Comparison of ENCODE assay signal across 2 cellular contexts in genomic region chr10:34821587-34822585, GRCh38.
A peak's percentile ranks its signal among the peaks of the same experiment; 100 is the strongest.
TF ChIP-seq lines count a peak whose summit lies in the region.

No MANE protein-coding gene starts in this region.

TF ChIP-seq in HEK293, 187 proteins besides CTCF, POLR2A, EP300 and RAD21 (continued from another document):
- TF ChIP-seq ZNF518A (tag by site-specific recombination; conservative IDR thresholded peaks at IDR 0.05; ENCODE audit: low read depth) (no peak), ZNF121 (tag by site-specific recombination; IDR thresholded peaks at IDR 0.05) (peak; percentile 73), ZNF404 (tag by site-specific recombination; IDR thresholded peaks at IDR 0.05) (no peak), ZNF654 (tag by site-specific recombination; IDR thresholded peaks at IDR 0.05; ENCODE audit: low read depth) (no peak), KLF9 (tag by site-specific recombination; IDR thresholded peaks at IDR 0.05; ENCODE audit: low read depth) (no peak), ZNF37A (tag by site-specific recombination; IDR thresholded peaks at IDR 0.05) (no peak), TCF7L2 (IDR thresholded peaks at IDR 0.05; ENCODE audit: borderline replicate concordance, low read depth, low read length) (no peak), ZNF366 (tag by site-specific recombination; conservative IDR thresholded peaks at IDR 0.05) (peak; percentile 93), ZNF266 (tag by site-specific recombination; IDR thresholded peaks at IDR 0.05; ENCODE audit: low read depth) (no peak), ZBTB20 (tag by site-specific recombination; IDR thresholded peaks at IDR 0.05) (peak; percentile 45; the same call in 1 of the 2 replicates), MYNN (tag by site-specific recombination; IDR thresholded peaks at IDR 0.05; ENCODE audit: borderline replicate concordance) (no peak), SP2 (tag by site-specific recombination; IDR thresholded peaks at IDR 0.05) (peak; percentile 13; the same call in 1 of the 2 replicates), ZNF600 (tag by site-specific recombination; IDR thresholded peaks at IDR 0.05) (peak; percentile 62), ZNF211 (tag by site-specific recombination; IDR thresholded peaks at IDR 0.05; ENCODE audit: low read depth) (no peak), INSM2 (tag by site-specific recombination; IDR thresholded peaks at IDR 0.05) (no peak), ZFP69B (tag by site-specific recombination; IDR thresholded peaks at IDR 0.05) (no peak), ZNF580 (tag by site-specific recombination; IDR thresholded peaks at IDR 0.05) (no peak), PRDM1 (tag by site-specific recombination; IDR thresholded peaks at IDR 0.05) (peak; percentile 81), ZNF548 (tag by site-specific recombination; IDR thresholded peaks at IDR 0.05) (no peak)

TF ChIP-seq in WTC11, 78 proteins besides CTCF, POLR2A, EP300 and RAD21 (continued from another document):
- TF ChIP-seq ZSCAN18 (CRISPR knock-in tag; IDR thresholded peaks at IDR 0.05), result no peak
- no peak for TF ChIP-seq FOXP4 (CRISPR knock-in tag; IDR thresholded peaks at IDR 0.05)
